In genomic region chr11:125967515-125967914, GRCh38 we compare ENCODE assay signal across 25 cellular contexts. TPM values are rescaled to one million over a fixed set of nuclear protein-coding genes. Genes with fewer than 3 reads are reported as not detected.
DNase-seq lines count a peak whose midpoint lies in the region; ATAC-seq and TF ChIP-seq lines count a peak whose summit lies in the region.
"Had no signal": no experiment of that assay in that cellular context is flagged by ENCODE, and none has a peak within 500 bp of the region (broad histone marks: within the 10 kb centered on the region; RNA-seq: fewer than 3 reads in every experiment).

No MANE protein-coding gene starts in this region.

- H3K4me3 Mint-ChIP-seq in H9 = no peak overlapping the region
- no peak overlapping the region for H3K4me3 Mint-ChIP-seq in chondrocyte (ENCODE audit: unreplicated experiment)
- H3K4me3 Mint-ChIP-seq: CD14-positive monocyte; CD4-positive, alpha-beta memory T cell; CD4-positive, CD25-positive, alpha-beta regulatory T cell; CD8-positive, alpha-beta memory T cell had no signal

- ATAC-seq in HG03565 (IDR thresholded peaks at IDR 0.05; ENCODE audit: unreplicated experiment) = no peak

- no peak overlapping the region for H2AK5ac ChIP-seq in H9 (ENCODE audit: insufficient read length, low read length)

- CTCF ChIA-PET in HEK293 (lab: Yijun Ruan, JAX) = interaction anchor here (1.0 kb wide), 1 partner anchor 14 kb away, joined by 4 read pairs; no protein-coding TSS in a partner anchor

- peaks cover 7 to 8% of the 10 kb centered on the region in 2 experiments; a peak in 3 of 5 replicates for H3K9me3 Mint-ChIP-seq in H9
- H3K9me3 Mint-ChIP-seq in chondrocyte (ENCODE audit: low read depth) = peaks cover 7% of the 10 kb centered on the region

- no peaks in the 10 kb centered on the region for H3K9me3 ChIP-seq in H9 (ENCODE audit: control insufficient read depth, low read depth, low read length)
- no peaks in the 10 kb centered on the region for H3K9me3 ChIP-seq in HEK293 (ENCODE audit: control insufficient read depth, insufficient read depth, low read depth, low read length)
- H3K9me3 ChIP-seq: BE2C had no signal

- H3K27me3 ChIP-seq in H9 (ENCODE audit: insufficient read depth, low read length) (no peaks in the 10 kb centered on the region), brain microvascular endothelial cell (replicated peaks) (no peaks in the 10 kb centered on the region)
- H3K27me3 ChIP-seq: BE2C, BLaER1 had no signal

- no peaks in the 10 kb centered on the region for H3K23me2 ChIP-seq in H9 (ENCODE audit: insufficient read length, low read depth, low read length, poor library complexity, severe bottlenecking)

- DNase-seq in H9 (no peak), chondrocyte (ENCODE audit: low spot score) (no peak), NCI-H2107 treated with DMSO at 0.1 percent for 48 hours (lab: John Stamatoyannopoulos, UW; ENCODE audit: unreplicated experiment) (no peak), brain microvascular endothelial cell (no peak)
- DNase-seq: 8988T; ACHN; BE2C; C1 segment of cervical spinal cord; CD4-positive, alpha-beta memory T cell; CD4-positive, CD25-positive, alpha-beta regulatory T cell; CD8-positive, alpha-beta memory T cell; COR-L47; DMS 273 treated with DMSO at 0.1 percent for 48 hours; DMS153; DMS79; EL; GDM1 had no signal

- H4K5ac ChIP-seq in H9 (ENCODE audit: insufficient read length, low read depth, low read length) = no peak overlapping the region

- no peaks in the 10 kb centered on the region for H3K27me3 Mint-ChIP-seq in H9 (ENCODE audit: low read depth)
- H3K27me3 Mint-ChIP-seq in chondrocyte (ENCODE audit: low read depth) = no peaks in the 10 kb centered on the region
- H3K27me3 Mint-ChIP-seq: CD4-positive, alpha-beta memory T cell had no signal

- POLR2A ChIA-PET in HEK293 (lab: Yijun Ruan, JAX) = no interaction called here

- H3K4me3 ChIP-seq in HEK293 (ENCODE audit: low read depth, low read length) = no peak overlapping the region
- no peak overlapping the region for H3K4me3 ChIP-seq in brain microvascular endothelial cell (ENCODE audit: low read depth, low read length)
- H3K4me3 ChIP-seq: BLaER1, GM12878 had no signal

- H3K14ac ChIP-seq in H9 (ENCODE audit: insufficient read depth, low read length) = no peak overlapping the region

- H3K4ac ChIP-seq in H9 (ENCODE audit: low read depth, low read length) = no peak overlapping the region

- no peak overlapping the region for H4K91ac ChIP-seq in H9 (ENCODE audit: insufficient read length, low read depth, low read length)

- no peak overlapping the region for H2BK15ac ChIP-seq in H9 (ENCODE audit: low read depth, low read length)

- in situ Hi-C loops in brain microvascular endothelial cell (cut with HindIII; ENCODE audit: low pct_ligation_motif_present, low sequenced_read_pairs) = no loop called here

- H3K27ac ChIP-seq in H9 (ENCODE audit: insufficient read length, low read depth, low read length) = no peak overlapping the region
- H3K27ac ChIP-seq in HEK293 (ENCODE audit: extremely low read depth, low read depth, low read length) = no peak overlapping the region
- no peak overlapping the region for H3K27ac ChIP-seq in brain microvascular endothelial cell
- H3K27ac ChIP-seq: BLaER1 had no signal

- H3K4me1 ChIP-seq in H9 (ENCODE audit: insufficient read depth, low read length) (no peaks in the 10 kb centered on the region), HEK293 (ENCODE audit: control insufficient read depth, insufficient read depth, low read length) (peaks cover 3% of the 10 kb centered on the region; the same call in 1 of the 2 replicates)
- H3K4me1 ChIP-seq: BLaER1 had no signal

- peak overlapping the region; percentile 69 for H4K8ac ChIP-seq in H9 (replicated peaks; ENCODE audit: insufficient read length, low read depth, low read length)

- no peak overlapping the region for H2BK12ac ChIP-seq in H9 (ENCODE audit: insufficient read length, low read depth, low read length)

- H3K23ac ChIP-seq in H9 (ENCODE audit: insufficient read length, low read depth, low read length) = no peak overlapping the region

- no peak overlapping the region for H2BK5ac ChIP-seq in H9 (ENCODE audit: insufficient read length, low read length)

- no peak overlapping the region for H2BK20ac ChIP-seq in H9 (ENCODE audit: low read depth, low read length, poor library complexity, severe bottlenecking)

- H3K36me3 Mint-ChIP-seq in H9 (ENCODE audit: insufficient read depth in 1 of 3, low read depth in 3 of 3) (peaks cover 6 to 15% (median 9%) of the 10 kb centered on the region in 3 experiments), chondrocyte (ENCODE audit: low read depth) (peaks cover 8% of the 10 kb centered on the region)
- H3K36me3 Mint-ChIP-seq: CD14-positive monocyte; CD4-positive, alpha-beta memory T cell; CD4-positive, CD25-positive, alpha-beta regulatory T cell had no signal

- no peaks in the 10 kb centered on the region for H3K79me1 ChIP-seq in H9 (ENCODE audit: insufficient read depth, low read depth, low read length, poor library complexity, severe bottlenecking)

- no CpG with 5 or more reads among the region's 4 CpGs for WGBS in H9 (ENCODE audit: extremely low coverage, insufficient read length, low lambda C conversion rate)

- no peak overlapping the region for H3K56ac ChIP-seq in H9 (ENCODE audit: insufficient read length, low read depth, low read length)

- no peak overlapping the region for H2AFZ ChIP-seq in H9 (ENCODE audit: low read length)

- H4K20me1 ChIP-seq in H9 (ENCODE audit: control insufficient read depth, insufficient read depth, insufficient read length) = no peaks in the 10 kb centered on the region
- H4K20me1 ChIP-seq: BLaER1 had no signal

- no peaks in the 10 kb centered on the region for H3K79me2 ChIP-seq in H9 (ENCODE audit: insufficient read depth, low read length)

- H3K4me1 Mint-ChIP-seq in H9 = no peaks in the 10 kb centered on the region
- peaks cover 14% of the 10 kb centered on the region for H3K4me1 Mint-ChIP-seq in chondrocyte (ENCODE audit: low read depth)
- H3K4me1 Mint-ChIP-seq: CD14-positive monocyte; CD4-positive, alpha-beta memory T cell; CD8-positive, alpha-beta memory T cell had no signal

- H3K18ac ChIP-seq in H9 (ENCODE audit: insufficient read length, low read depth, low read length) = no peak overlapping the region

- no peak overlapping the region for H3K4me2 ChIP-seq in H9 (ENCODE audit: insufficient read depth, insufficient read length, low read length)
- H3K4me2 ChIP-seq: BLaER1 had no signal

- H3K36me3 ChIP-seq in HEK293 (ENCODE audit: control insufficient read depth in 2 of 2, insufficient read depth in 1 of 2, low read length in 2 of 2) (peaks cover 0 to 5% of the 10 kb centered on the region in 2 experiments; a peak in 1 of 3 replicates), brain microvascular endothelial cell (replicated peaks) (no peaks in the 10 kb centered on the region)
- H3K36me3 ChIP-seq: BLaER1 had no signal

- TF ChIP-seq CTCF in H9 (conservative IDR thresholded peaks at IDR 0.05) (no peak), HEK293 (tag by site-specific recombination; IDR thresholded peaks at IDR 0.05) (no peak), chondrocyte (IDR thresholded peaks at IDR 0.05) (no peak), brain microvascular endothelial cell (IDR thresholded peaks at IDR 0.05; ENCODE audit: low read depth, low read length, missing control alignments) (no peak)

- no peak overlapping the region for H3K9ac ChIP-seq in H9 (ENCODE audit: extremely low read depth, insufficient read length, low read length)
- H3K9ac ChIP-seq: BLaER1 had no signal

- H3T11ph ChIP-seq in H9 (ENCODE audit: low read length) = no peak overlapping the region

- H3K27ac Mint-ChIP-seq in H9 (no peak overlapping the region), chondrocyte (ENCODE audit: unreplicated experiment) (peak overlapping the region; percentile 4)
- H3K27ac Mint-ChIP-seq: CD14-positive monocyte; CD4-positive, CD25-positive, alpha-beta regulatory T cell had no signal

- H2BK120ac ChIP-seq in H9 (ENCODE audit: low read depth, low read length, poor library complexity, severe bottlenecking) = no peak overlapping the region

TF ChIP-seq in HEK293, 187 proteins besides CTCF, POLR2A, EP300 and RAD21:
- TF ChIP-seq HOXD13 (CRISPR knock-in tag; IDR thresholded peaks at IDR 0.05; ENCODE audit: borderline replicate concordance) = no peak
- TF ChIP-seq ZNF37A (tag by site-specific recombination; IDR thresholded peaks at IDR 0.05) = no peak
- no peak for TF ChIP-seq ZNF837 (tag by site-specific recombination; IDR thresholded peaks at IDR 0.05)
- TF ChIP-seq ZNF121 (tag by site-specific recombination; IDR thresholded peaks at IDR 0.05) = peak; percentile 64; the same call in 1 of the 2 replicates
- TF ChIP-seq ZNF623 (tag by site-specific recombination; IDR thresholded peaks at IDR 0.05) = no peak
- no peak for TF ChIP-seq ZBTB7A (tag by site-specific recombination; IDR thresholded peaks at IDR 0.05; ENCODE audit: low read depth)
- TF ChIP-seq ZNF830 (tag by site-specific recombination; IDR thresholded peaks at IDR 0.05; ENCODE audit: low read depth) = no peak
- no peak for TF ChIP-seq ZNF791 (tag by site-specific recombination; IDR thresholded peaks at IDR 0.05)
- no peak for TF ChIP-seq SP2 (tag by site-specific recombination; IDR thresholded peaks at IDR 0.05)
TF ChIP-seq in HEK293: peak in this region for 1.

RNA-seq across cellular contexts. Expression of gene VSIG10L2, which starts 21.7 kb away (rescaled TPM):
- total RNA-seq in H9 (2021) = not detected in 2 replicates
- total RNA-seq in chondrocyte = not detected in 3 replicates
- total RNA-seq: A673; CD4-positive, alpha-beta memory T cell; CD4-positive, CD25-positive, alpha-beta regulatory T cell; CD8-positive, alpha-beta memory T cell; Daoy; G401; GM12878 had no signal
